Comparison of ENCODE assay signal across 8 cellular contexts in genomic region chr12:15268927-15269552, GRCh38. TPM values are rescaled to one million over a fixed set of nuclear protein-coding genes. Genes with fewer than 3 reads are reported as not detected.
DNase-seq lines count a peak whose midpoint lies in the region; ATAC-seq and TF ChIP-seq lines count a peak whose summit lies in the region.

No MANE protein-coding gene starts in this region.

- peak; percentile 79 for ATAC-seq in HG02623 (IDR thresholded peaks at IDR 0.05; ENCODE audit: unreplicated experiment)

- H2AFZ ChIP-seq in SK-N-SH (ENCODE audit: low read depth) = no peak overlapping the region
- no peak overlapping the region for H2AFZ ChIP-seq in mammary epithelial cell (ENCODE audit: low read depth, low read length)

- H3K27ac ChIP-seq in SK-N-SH (ENCODE audit: low read depth in 2 of 2, low read length in 1 of 2) (no peak overlapping the region), mammary epithelial cell (ENCODE audit: insufficient read depth, low read depth, low read length) (no peak overlapping the region)

- TF ChIP-seq CTCF in GM12873 (IDR thresholded peaks at IDR 0.05; ENCODE audit: insufficient read depth, low read depth, low read length, missing control alignments) (peak; percentile 85), SK-N-SH (IDR thresholded peaks at IDR 0.05) (peak; percentile 92), mammary epithelial cell (conservative IDR thresholded peaks at IDR 0.05 in 1 of 2, IDR thresholded peaks at IDR 0.05 in 1 of 2; ENCODE audit: extremely low read depth in 1 of 2, insufficient read depth in 1 of 2, low read depth in 1 of 2, low read length in 2 of 2) (peak; percentile 83 to 89)

- CTCF ChIA-PET in SK-N-SH (lab: Yijun Ruan, JAX) (interaction anchor here (0.5 to 2.1 kb wide), 26 partner anchors 9 to 1083 kb away, joined by 3 to 16 read pairs (median 4); partner anchors contain the start of gene RERG), mammary epithelial cell (lab: Charles Lee; ENCODE audit: low non-redundant PET) (interaction anchor here (0.6 kb wide), 1 partner anchor 203 kb away, joined by 3 read pairs; no protein-coding TSS in a partner anchor)

- H3K27me3 ChIP-seq in SK-N-SH (ENCODE audit: insufficient read depth) = no peaks in the 10 kb centered on the region
- H3K27me3 ChIP-seq in mammary epithelial cell (ENCODE audit: insufficient read depth, low read length) = no peaks in the 10 kb centered on the region

- H3K4me2 ChIP-seq in SK-N-SH (no peak overlapping the region), mammary epithelial cell (ENCODE audit: insufficient read depth, low read depth, low read length) (no peak overlapping the region)

- DNase-seq in ACHN = peak; percentile 85
- DNase-seq in NCI-H1105 (lab: John Stamatoyannopoulos, UW) = peak; percentile 74
- peak; percentile 67 for DNase-seq in SK-N-SH
- peak; percentile 50 for DNase-seq in mammary epithelial cell
- DNase-seq in kidney tubule cell (ENCODE audit: low spot score) = peak; percentile 80
- DNase-seq in stimulated activated naive CD4-positive, alpha-beta T cell (lab: John Stamatoyannopoulos, UW) = peak in 4 of 6 experiments; percentile 1 to 56 (median 41)

- H3K36me3 ChIP-seq in SK-N-SH (replicated peaks in 1 of 2; ENCODE audit: control insufficient read depth in 1 of 2, insufficient read depth in 2 of 2, low read length in 1 of 2) (no peaks in the 10 kb centered on the region), mammary epithelial cell (ENCODE audit: insufficient read depth, low read length) (no peaks in the 10 kb centered on the region)

- dilution Hi-C loops in mammary epithelial cell (cut with HindIII; ENCODE audit: low sequenced_read_pairs) = no loop called here

- H3K9me2 ChIP-seq in SK-N-SH = no peaks in the 10 kb centered on the region

- no peak for TF ChIP-seq EP300 in SK-N-SH (IDR thresholded peaks at IDR 0.05; ENCODE audit: borderline replicate concordance in 1 of 2, low read depth in 1 of 2, low read length in 1 of 2)

- no peaks in the 10 kb centered on the region for H3F3A ChIP-seq in SK-N-SH (replicated peaks; ENCODE audit: insufficient read depth)

- WGBS in SK-N-SH (ENCODE audit: low lambda C conversion rate) = 0% methylated on average over 2 of the region's 2 CpGs
- WGBS in mammary epithelial cell (ENCODE audit: low coverage, missing lambda C conversion rate) = 0% methylated on average over 2 of the region's 2 CpGs

- TF ChIP-seq RAD21 in SK-N-SH (IDR thresholded peaks at IDR 0.05; ENCODE audit: low read length) = peak; percentile 88

- H3K9me3 ChIP-seq in SK-N-SH (no peaks in the 10 kb centered on the region), mammary epithelial cell (replicated peaks; ENCODE audit: insufficient read depth, low read length) (no peaks in the 10 kb centered on the region)

- H3K4me1 ChIP-seq in SK-N-SH (ENCODE audit: control insufficient read depth in 1 of 2, insufficient read depth in 2 of 2, low read depth in 1 of 2, low read length in 1 of 2) = no peaks in the 10 kb centered on the region; a peak in 2 of 4 replicates
- H3K4me1 ChIP-seq in mammary epithelial cell (ENCODE audit: insufficient read depth, low read length) = peaks cover 5% of the 10 kb centered on the region

- H4K20me1 ChIP-seq in SK-N-SH (ENCODE audit: insufficient read depth) = no peaks in the 10 kb centered on the region
- no peaks in the 10 kb centered on the region for H4K20me1 ChIP-seq in mammary epithelial cell (ENCODE audit: insufficient read depth, low read length)

- H3K4me3 ChIP-seq in SK-N-SH (ENCODE audit: low read depth in 2 of 2, low read length in 1 of 2) = no peak overlapping the region; a peak in 1 of 4 replicates
- no peak overlapping the region for H3K4me3 ChIP-seq in mammary epithelial cell (replicated peaks in 1 of 3; ENCODE audit: insufficient read depth in 1 of 3, low read depth in 2 of 3, low read length in 3 of 3)

- in situ Hi-C loops in ACHN (cut with HindIII; ENCODE audit: low pct_ligation_motif_present, low pct_unique_long_range_greater_than_20kb, low sequenced_read_pairs) = no loop called here
- in situ Hi-C loops in mammary epithelial cell (cut with MboI; ENCODE audit: low sequenced_read_pairs in 2 of 2) = loop anchor here in 1 of 2 donors (25.0 kb wide), 1 partner anchor 593 kb away; no protein-coding TSS in a partner anchor

- intact Hi-C loops in mammary epithelial cell (cut with micrococcal nuclease) = loop anchor here (1.0 to 5.0 kb wide), 5 partner anchors 42 to 637 kb away; no protein-coding TSS in a partner anchor

- POLR2A ChIA-PET in SK-N-SH (lab: Yijun Ruan, JAX) = no interaction called here

- H3K9ac ChIP-seq in SK-N-SH (no peak overlapping the region), mammary epithelial cell (ENCODE audit: insufficient read depth, low read length) (no peak overlapping the region)

- no TSS peak for BruUV-seq in mammary epithelial cell (replicated peaks; lab: Mats Ljungman, UMichigan)

- H3K79me2 ChIP-seq in SK-N-SH (ENCODE audit: insufficient read depth) = no peaks in the 10 kb centered on the region
- no peaks in the 10 kb centered on the region for H3K79me2 ChIP-seq in mammary epithelial cell (ENCODE audit: insufficient read depth, low read length)

TF ChIP-seq in SK-N-SH, 30 proteins besides CTCF, POLR2A, EP300 and RAD21 (continues in another document):
- TF ChIP-seq SIN3A (IDR thresholded peaks at IDR 0.05; ENCODE audit: borderline replicate concordance, low read depth, low read length) (no peak), SMC3 (IDR thresholded peaks at IDR 0.05; ENCODE audit: low read depth, low read length) (peak; percentile 81), ELF1 (IDR thresholded peaks at IDR 0.05) (no peak), GABPA (IDR thresholded peaks at IDR 0.05; ENCODE audit: low read depth) (no peak), MAX (IDR thresholded peaks at IDR 0.05; ENCODE audit: low read depth) (peak; percentile 64), USF1 (IDR thresholded peaks at IDR 0.05; ENCODE audit: borderline replicate concordance, low read depth) (no peak), RFX5 (IDR thresholded peaks at IDR 0.05; ENCODE audit: low read length) (no peak), MEF2A (IDR thresholded peaks at IDR 0.05; ENCODE audit: borderline replicate concordance, low read depth) (no peak), CHD2 (IDR thresholded peaks at IDR 0.05; ENCODE audit: low read length, partially characterized antibody) (no peak), REST (IDR thresholded peaks at IDR 0.05; ENCODE audit: low read depth, low read length) (no peak), YY1 (IDR thresholded peaks at IDR 0.05; ENCODE audit: low read depth) (no peak), IRF3 (IDR thresholded peaks at IDR 0.05; ENCODE audit: low read depth, low read length) (no peak), TCF12 (IDR thresholded peaks at IDR 0.05) (no peak)

RNA-seq across cellular contexts. Expression of gene RERG, which starts 47.8 kb away (rescaled TPM):
- polyA plus RNA-seq in SK-N-SH (2012; rRNA removed) (0.49 and 0.84 TPM in 2 replicates), mammary epithelial cell (not detected)
- 0.62 and 0.75 TPM in 2 replicates for polyA plus RNA-seq in SK-N-SH (2012; cell fraction: cytosol; rRNA removed)
- polyA plus RNA-seq in SK-N-SH (2012; cell fraction: nucleus; rRNA removed) = 0.48 and 0.99 TPM in 2 replicates
- total RNA-seq in mammary epithelial cell = under 1 TPM in 1 of 2 donors, not detected in 1; 0.17 TPM
- polyA minus RNA-seq in mammary epithelial cell = not detected

RNA-seq across cellular contexts. Expression of gene PTPRO, which starts 53.3 kb away (rescaled TPM):
- polyA plus RNA-seq in SK-N-SH (2012; rRNA removed) = 1.4 and 1.9 TPM in 2 replicates
- polyA plus RNA-seq in SK-N-SH (2012; cell fraction: cytosol; rRNA removed) = 1.3 and 1.4 TPM in 2 replicates
- 1.1 and 1.4 TPM in 2 replicates for polyA plus RNA-seq in SK-N-SH (2012; cell fraction: nucleus; rRNA removed)
- under 1 TPM in 1 of 2 donors, not detected in 1; 0.21 TPM for total RNA-seq in mammary epithelial cell
- polyA plus RNA-seq in mammary epithelial cell = 0.08 TPM
- polyA minus RNA-seq in mammary epithelial cell = not detected
